1 cellular context compared by ENCODE assay signal in the genomic region with DNA sequence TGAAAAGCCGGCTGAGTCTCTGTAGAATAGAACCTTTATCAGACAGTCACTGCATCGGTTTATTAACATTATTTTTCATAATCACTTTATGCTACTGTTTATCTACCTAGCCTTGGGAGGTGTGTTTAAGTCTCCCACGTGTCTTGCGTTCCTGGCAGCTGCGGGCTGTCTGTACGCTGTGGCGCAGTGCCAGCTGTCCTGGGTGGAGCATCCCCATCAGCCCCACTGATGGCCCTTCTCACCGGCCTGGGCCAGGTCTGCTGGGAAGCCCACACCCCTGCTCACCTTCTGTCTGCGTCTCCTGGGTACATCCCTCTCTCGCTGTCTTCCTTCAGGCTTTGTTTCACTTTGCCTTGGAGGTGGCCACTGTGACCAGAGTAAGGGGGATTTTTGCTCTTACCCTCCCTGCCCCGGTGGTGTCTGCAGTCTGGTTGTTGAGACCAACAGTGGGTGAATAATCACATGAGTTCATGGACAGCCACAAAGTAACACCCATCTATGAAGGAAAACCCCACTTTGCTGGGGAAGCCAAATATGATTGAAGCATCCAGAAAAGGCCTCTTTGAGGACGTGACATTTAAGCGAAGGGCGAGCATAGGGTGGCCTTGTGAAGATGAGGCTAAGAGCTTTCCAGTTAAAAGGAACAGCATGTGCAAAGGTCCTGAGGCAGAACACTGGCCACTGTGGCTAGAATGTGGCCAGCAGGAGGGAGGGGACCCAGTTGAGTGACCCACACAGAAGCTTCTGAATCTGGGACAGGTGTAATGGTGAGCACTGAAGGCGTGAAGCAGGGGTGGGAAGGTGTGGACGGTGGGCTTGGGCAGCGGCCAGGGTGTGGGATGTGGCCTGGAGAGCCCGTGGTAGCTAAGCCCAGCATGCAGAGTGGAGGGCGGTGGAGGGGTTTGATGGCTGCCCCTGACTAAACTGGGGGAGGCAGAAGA.
A peak's percentile ranks its signal among the peaks of the same experiment; 100 is the strongest.
TF ChIP-seq lines count a peak whose summit lies in the region.

No MANE protein-coding gene starts in this region.

TF ChIP-seq in H1, 55 proteins besides CTCF, POLR2A, EP300 and RAD21:
- TF ChIP-seq JUN (IDR thresholded peaks at IDR 0.05; ENCODE audit: low read depth, low read length) (no peak), ATF3 (IDR thresholded peaks at IDR 0.05; ENCODE audit: insufficient read depth, low read depth, low read length) (no peak), KDM1A (IDR thresholded peaks at IDR 0.05; ENCODE audit: borderline replicate concordance, low read length) (peak; percentile 63; the same call in 1 of the 2 replicates)
TF ChIP-seq in H1: peak in this region for 1.
